13 cellular contexts compared by ENCODE assay signal in the genomic region with DNA sequence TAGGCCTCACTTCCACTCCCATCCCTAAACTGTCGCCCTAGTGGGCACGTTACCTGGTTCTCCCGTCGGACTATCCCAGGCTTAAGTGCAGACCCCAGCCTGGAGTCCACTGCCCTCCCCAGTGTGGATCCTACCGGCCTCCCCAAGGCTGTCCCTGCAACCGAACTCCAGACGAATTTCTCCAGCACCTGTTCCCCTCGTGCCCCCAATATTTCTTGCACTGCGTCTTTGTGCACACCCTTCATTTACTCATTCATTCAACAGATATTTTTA.
"Had no signal": no experiment of that assay in that cellular context is flagged by ENCODE, and none has a peak within 500 bp of the region (broad histone marks: within the 10 kb centered on the region; RNA-seq: fewer than 3 reads in every experiment).

No MANE protein-coding gene starts in this region.

- H3K4me3 Mint-ChIP-seq: activated naive CD8-positive, alpha-beta T cell treated with anti-CD3 and anti-CD28 coated beads for 36 hours; activated T-helper 1 cell treated with anti-CD3 and anti-CD28 coated beads, Interleukin-12 subunit alpha, Interleukin-12 subunit beta, Interleukin-2, Interleukin-4 antibody, amounts not matched to agents 30 ng/mL and 10 ng/mL and 1 ng/mL, durations not matched to agents 14 hours and 24 hours and 36 hours; dendritic cell treated with granulocyte-macrophage colony-stimulating factor and Interleukin-4, amounts not matched to agents 40 ng/mL and 50 ng/mL, for 4 days; effector memory CD8-positive, alpha-beta T cell; nephron progenitor cell; stimulated activated naive B cell treated with anti-CD40 and anti-IgM and Interleukin-4, amounts not matched to agents 10 μg/mL and 1 μg/mL and 100 μg/mL, for 72 hours had no signal

- H3K27ac ChIP-seq: tibial artery, uterus had no signal

- H3K36me3 ChIP-seq: uterus had no signal

- H3K9me3 ChIP-seq: tibial artery, uterus had no signal

- H3K27me3 Mint-ChIP-seq: activated naive CD8-positive, alpha-beta T cell treated with anti-CD3 and anti-CD28 coated beads for 36 hours; effector memory CD8-positive, alpha-beta T cell; stimulated activated naive B cell treated with anti-CD40 and anti-IgM and Interleukin-4, amounts not matched to agents 10 μg/mL and 1 μg/mL and 100 μg/mL, for 72 hours had no signal

- H3K27me3 ChIP-seq: tibial artery, uterus had no signal

- DNase-seq: activated naive CD8-positive, alpha-beta T cell treated with anti-CD3 and anti-CD28 coated beads for 36 hours; aorta; effector memory CD8-positive, alpha-beta T cell; foreskin melanocyte; nephron progenitor cell; stimulated activated CD4-positive, alpha-beta T cell treated with anti-CD3 and anti-CD28 coated beads, Interleukin-4, amount 100 ng/mL, for 1 hour; stimulated activated naive B cell treated with anti-CD40 and anti-IgM and Interleukin-4, amounts not matched to agents 10 μg/mL and 1 μg/mL and 100 μg/mL, for 72 hours; T-helper 9 cell; tibial artery; uterus had no signal

- ATAC-seq: effector memory CD8-positive, alpha-beta T cell; left lobe of liver; stimulated activated naive B cell treated with anti-CD40 and anti-IgM and Interleukin-4, amounts not matched to agents 10 μg/mL and 1 μg/mL and 100 μg/mL, for 72 hours had no signal

- H3K9me3 Mint-ChIP-seq: activated naive CD8-positive, alpha-beta T cell treated with anti-CD3 and anti-CD28 coated beads for 36 hours; activated T-helper 1 cell treated with anti-CD3 and anti-CD28 coated beads, Interleukin-12 subunit alpha, Interleukin-12 subunit beta, Interleukin-2, Interleukin-4 antibody, amounts not matched to agents 30 ng/mL and 10 ng/mL and 1 ng/mL, durations not matched to agents 14 hours and 24 hours and 36 hours; dendritic cell treated with granulocyte-macrophage colony-stimulating factor and Interleukin-4, amounts not matched to agents 40 ng/mL and 50 ng/mL, for 4 days; effector memory CD8-positive, alpha-beta T cell; nephron progenitor cell; stimulated activated naive B cell treated with anti-CD40 and anti-IgM and Interleukin-4, amounts not matched to agents 10 μg/mL and 1 μg/mL and 100 μg/mL, for 72 hours had no signal

- H3K4me3 ChIP-seq: tibial artery, uterus had no signal

- H3K27ac Mint-ChIP-seq: activated naive CD8-positive, alpha-beta T cell treated with anti-CD3 and anti-CD28 coated beads for 36 hours; activated T-helper 1 cell treated with anti-CD3 and anti-CD28 coated beads, Interleukin-12 subunit alpha, Interleukin-12 subunit beta, Interleukin-2, Interleukin-4 antibody, amounts not matched to agents 30 ng/mL and 10 ng/mL and 1 ng/mL, durations not matched to agents 14 hours and 24 hours and 36 hours; dendritic cell treated with granulocyte-macrophage colony-stimulating factor and Interleukin-4, amounts not matched to agents 40 ng/mL and 50 ng/mL, for 4 days; nephron progenitor cell; stimulated activated naive B cell treated with anti-CD40 and anti-IgM and Interleukin-4, amounts not matched to agents 10 μg/mL and 1 μg/mL and 100 μg/mL, for 72 hours had no signal
